8 cellular contexts compared by ENCODE assay signal in the genomic region with DNA sequence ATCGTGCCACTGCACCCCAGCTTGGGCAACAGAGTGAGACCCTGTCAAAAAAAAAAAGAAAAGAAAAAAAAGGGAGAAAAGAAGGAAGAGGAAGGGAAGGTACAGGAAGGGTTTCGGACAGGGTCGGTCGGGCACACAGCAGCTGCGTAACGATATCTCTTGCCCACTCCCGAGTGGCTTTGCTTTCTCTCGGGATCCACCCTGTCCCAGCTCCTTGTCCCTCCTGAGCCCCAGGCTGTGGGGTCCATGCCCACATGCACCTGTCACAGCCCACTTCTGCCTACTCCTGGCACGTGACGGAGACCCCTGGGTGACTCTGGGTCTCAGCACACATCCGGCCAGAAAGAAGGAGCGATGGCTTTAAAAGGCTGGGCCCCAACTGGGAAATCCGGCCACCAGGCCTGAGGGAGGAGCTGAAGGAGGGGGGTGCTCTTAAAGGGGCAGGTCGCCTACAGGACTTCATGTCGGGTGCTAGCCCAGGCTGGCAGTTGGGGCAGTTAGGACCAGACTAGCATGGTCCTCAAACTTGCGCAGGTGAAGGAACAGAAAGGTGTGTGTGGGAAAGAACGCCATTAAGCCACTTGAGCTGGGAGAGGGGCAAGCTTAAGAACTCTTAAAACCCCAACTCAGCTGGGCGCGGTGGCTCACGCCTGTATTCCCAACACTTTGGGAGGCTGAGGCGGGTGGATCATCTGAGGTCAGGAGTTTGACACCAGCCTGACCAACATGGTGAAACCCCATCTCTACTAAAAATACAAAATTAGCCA. TPM values are rescaled to one million over a fixed set of nuclear protein-coding genes. Genes with fewer than 3 reads are reported as not detected.
DNase-seq lines count a peak whose midpoint lies in the region; ATAC-seq and TF ChIP-seq lines count a peak whose summit lies in the region.

A gene with protein sequence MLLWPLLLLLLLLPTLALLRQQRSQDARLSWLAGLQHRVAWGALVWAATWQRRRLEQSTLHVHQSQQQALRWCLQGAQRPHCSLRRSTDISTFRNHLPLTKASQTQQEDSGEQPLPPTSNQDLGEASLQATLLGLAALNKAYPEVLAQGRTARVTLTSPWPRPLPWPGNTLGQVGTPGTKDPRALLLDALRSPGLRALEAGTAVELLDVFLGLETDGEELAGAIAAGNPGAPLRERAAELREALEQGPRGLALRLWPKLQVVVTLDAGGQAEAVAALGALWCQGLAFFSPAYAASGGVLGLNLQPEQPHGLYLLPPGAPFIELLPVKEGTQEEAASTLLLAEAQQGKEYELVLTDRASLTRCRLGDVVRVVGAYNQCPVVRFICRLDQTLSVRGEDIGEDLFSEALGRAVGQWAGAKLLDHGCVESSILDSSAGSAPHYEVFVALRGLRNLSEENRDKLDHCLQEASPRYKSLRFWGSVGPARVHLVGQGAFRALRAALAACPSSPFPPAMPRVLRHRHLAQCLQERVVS (minus strand): TSS at position 362 of the 767 bp plus-strand sequence. CDS start 913 bp downstream, outside the sequence.

- RAD21 ChIA-PET in HCT116 (lab: Charles Lee; ENCODE audit: low non-redundant PET in 1 of 2, low total read pairs in 2 of 2, uncharacterized antibody in 2 of 2, unreplicated experiment in 2 of 2) = interaction anchor here in 1 of 2 experiments (0.6 kb wide), 1 partner anchor 177 kb away, joined by 3 read pairs; a partner anchor contains a TSS

- no peak for TF ChIP-seq CTCF in HCT116 (IDR thresholded peaks at IDR 0.05 in 2 of 3, conservative IDR thresholded peaks at IDR 0.05 in 1 of 3; ENCODE audit: borderline replicate concordance in 1 of 3, insufficient read depth in 1 of 3, low read depth in 2 of 3, low read length in 2 of 3)
- peak in 2 of 4 experiments; percentile 24 to 38 for TF ChIP-seq CTCF in prostate gland (IDR thresholded peaks at IDR 0.05)
- no peak for TF ChIP-seq CTCF in upper lobe of right lung (IDR thresholded peaks at IDR 0.05)

- peak within 1 kb of the TSS; percentile 85 for H2AFZ ChIP-seq in HCT116 (ENCODE audit: low read depth, low read length, poor library complexity, severe bottlenecking)

- H3K36me3 ChIP-seq in HCT116 (ENCODE audit: control insufficient read depth in 1 of 2, insufficient read depth in 2 of 2, low read length in 2 of 2) = no peaks in the 10 kb centered on the region
- no peaks in the 10 kb centered on the region for H3K36me3 ChIP-seq in prostate gland
- H3K36me3 ChIP-seq in upper lobe of right lung = no peaks in the 10 kb centered on the region

- WGBS in adipose tissue, 3 donors = 19 to 21% (median 20%) methylated on average over 21 of the region's 21 CpGs
- WGBS in prostate gland = 23% methylated on average over 21 of the region's 21 CpGs

- H3K9ac ChIP-seq in HCT116 (ENCODE audit: low read length) = peak within 1 kb of the TSS; percentile 73

- H3K4me1 ChIP-seq in HCT116 (ENCODE audit: control insufficient read depth in 1 of 2, insufficient read depth in 2 of 2, low read length in 2 of 2) (peaks cover 8 to 15% of the 10 kb centered on the region in 2 experiments; a peak in 3 of 4 replicates), prostate gland (replicated peaks) (no peaks in the 10 kb centered on the region), upper lobe of right lung (peaks cover 15% of the 10 kb centered on the region)

- H4K20me1 ChIP-seq in HCT116 (ENCODE audit: insufficient read depth) = no peaks in the 10 kb centered on the region

- DNase-seq in GF-D8 (lab: John Stamatoyannopoulos, UW) = peak; percentile 70
- DNase-seq in HCT116 (ENCODE audit: low read depth, low spot score) = peak; percentile 60
- DNase-seq in NCI-H1092 treated with DMSO at 0.1 percent for 48 hours (lab: John Stamatoyannopoulos, UW) = peak; percentile 81
- peak; percentile 86 for DNase-seq in SW480 (ENCODE audit: low spot score)
- DNase-seq in left cardiac atrium = peak; percentile 87
- DNase-seq in prostate gland (ENCODE audit: low spot score) = peak; percentile 84
- peak; percentile 88 for DNase-seq in upper lobe of right lung

- H3K4me3 ChIP-seq in HCT116 (replicated peaks in 1 of 2; ENCODE audit: low read depth in 1 of 2, low read length in 2 of 2) (peak within 1 kb of the TSS; percentile 73 to 96), prostate gland (peak within 1 kb of the TSS; percentile 50 to 77), upper lobe of right lung (peak within 1 kb of the TSS; percentile 92)

- CTCF ChIA-PET in HCT116 (lab: Charles Lee) = interaction anchor here (0.8 to 1.9 kb wide), 4 partner anchors 9 to 28 kb away, joined by 3 to 9 read pairs (median 4); a partner anchor contains a TSS

- BruUV-seq in HCT116 (replicated peaks; lab: Mats Ljungman, UMichigan) = no TSS peak

- no peaks in the 10 kb centered on the region for H3K9me3 ChIP-seq in HCT116 (ENCODE audit: control insufficient read depth in 1 of 2, insufficient read depth in 1 of 2, low read depth in 1 of 2, low read length in 2 of 2)
- H3K9me3 ChIP-seq in prostate gland = no peaks in the 10 kb centered on the region
- H3K9me3 ChIP-seq in upper lobe of right lung = no peaks in the 10 kb centered on the region

- intact Hi-C loops in HCT116 (cut with micrococcal nuclease) = no loop called here
- intact Hi-C loops in left cardiac atrium (cut with DNase I) = no loop called here
- intact Hi-C loops in prostate gland (cut with DNase I) = no loop called here
- intact Hi-C loops in upper lobe of right lung (cut with DNase I) = no loop called here

- H3K27me3 ChIP-seq in HCT116 (ENCODE audit: insufficient read depth, low read length) (no peaks in the 10 kb centered on the region), prostate gland (replicated peaks; ENCODE audit: insufficient read depth) (no peaks in the 10 kb centered on the region), upper lobe of right lung (no peaks in the 10 kb centered on the region)

- POLR2A ChIA-PET in HCT116 (lab: Charles Lee) = interaction anchor here (0.9 kb wide), 1 partner anchor 44 kb away, joined by 3 read pairs; no protein-coding TSS in a partner anchor

- ATAC-seq in HCT116 (peak; percentile 97), left cardiac atrium (peak; percentile 95 to 97), upper lobe of right lung (peak; percentile 96)

- TF ChIP-seq RAD21 in HCT116 (IDR thresholded peaks at IDR 0.05; ENCODE audit: low read depth) = no peak

- H3K4me2 ChIP-seq in HCT116 (ENCODE audit: low read length) = peak within 1 kb of the TSS; percentile 91

- peak; percentile 22 for TF ChIP-seq POLR2A in HCT116 (IDR thresholded peaks at IDR 0.05; ENCODE audit: borderline replicate concordance, extremely low read depth, insufficient read depth, insufficient read length)
- TF ChIP-seq POLR2A in prostate gland (IDR thresholded peaks at IDR 0.05) = peak; percentile 19

- no peaks in the 10 kb centered on the region for H3K9me2 ChIP-seq in HCT116 (ENCODE audit: insufficient read depth)

- H3K27ac ChIP-seq in HCT116 (ENCODE audit: low read depth, low read length) (peak within 1 kb of the TSS; percentile 32; the same call in 1 of the 2 replicates), adipose tissue (ENCODE audit: low read depth, low read length) (no peak within 1 kb of the TSS), prostate gland (peak within 1 kb of the TSS; percentile 67 to 79), upper lobe of right lung (peak within 1 kb of the TSS; percentile 96)

- no peaks in the 10 kb centered on the region for H3K79me2 ChIP-seq in HCT116 (ENCODE audit: insufficient read depth, low read length)

TF ChIP-seq in HCT116, 20 proteins besides CTCF, POLR2A, EP300 and RAD21 (continues in another document):
- peak; percentile 99 for TF ChIP-seq SP1 (IDR thresholded peaks at IDR 0.05; ENCODE audit: low read depth)
- TF ChIP-seq SIN3A (IDR thresholded peaks at IDR 0.05; ENCODE audit: low read depth) = no peak
- TF ChIP-seq, protein P1, sequence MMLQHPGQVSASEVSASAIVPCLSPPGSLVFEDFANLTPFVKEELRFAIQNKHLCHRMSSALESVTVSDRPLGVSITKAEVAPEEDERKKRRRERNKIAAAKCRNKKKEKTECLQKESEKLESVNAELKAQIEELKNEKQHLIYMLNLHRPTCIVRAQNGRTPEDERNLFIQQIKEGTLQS (IDR thresholded peaks at IDR 0.05) = no peak
- TF ChIP-seq, protein P2, sequence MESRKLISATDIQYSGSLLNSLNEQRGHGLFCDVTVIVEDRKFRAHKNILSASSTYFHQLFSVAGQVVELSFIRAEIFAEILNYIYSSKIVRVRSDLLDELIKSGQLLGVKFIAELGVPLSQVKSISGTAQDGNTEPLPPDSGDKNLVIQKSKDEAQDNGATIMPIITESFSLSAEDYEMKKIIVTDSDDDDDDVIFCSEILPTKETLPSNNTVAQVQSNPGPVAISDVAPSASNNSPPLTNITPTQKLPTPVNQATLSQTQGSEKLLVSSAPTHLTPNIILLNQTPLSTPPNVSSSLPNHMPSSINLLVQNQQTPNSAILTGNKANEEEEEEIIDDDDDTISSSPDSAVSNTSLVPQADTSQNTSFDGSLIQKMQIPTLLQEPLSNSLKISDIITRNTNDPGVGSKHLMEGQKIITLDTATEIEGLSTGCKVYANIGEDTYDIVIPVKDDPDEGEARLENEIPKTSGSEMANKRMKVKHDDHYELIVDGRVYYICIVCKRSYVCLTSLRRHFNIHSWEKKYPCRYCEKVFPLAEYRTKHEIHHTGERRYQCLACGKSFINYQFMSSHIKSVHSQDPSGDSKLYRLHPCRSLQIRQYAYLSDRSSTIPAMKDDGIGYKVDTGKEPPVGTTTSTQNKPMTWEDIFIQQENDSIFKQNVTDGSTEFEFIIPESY (IDR thresholded peaks at IDR 0.05; ENCODE audit: extremely low read depth, insufficient replicate concordance, low read length) = no peak
- no peak; the same call in 1 of the 2 replicates for TF ChIP-seq ELF1 (IDR thresholded peaks at IDR 0.05; ENCODE audit: borderline replicate concordance, low read depth)
- TF ChIP-seq JUND (IDR thresholded peaks at IDR 0.05) = no peak
- TF ChIP-seq, protein P3, sequence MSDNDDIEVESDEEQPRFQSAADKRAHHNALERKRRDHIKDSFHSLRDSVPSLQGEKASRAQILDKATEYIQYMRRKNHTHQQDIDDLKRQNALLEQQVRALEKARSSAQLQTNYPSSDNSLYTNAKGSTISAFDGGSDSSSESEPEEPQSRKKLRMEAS (IDR thresholded peaks at IDR 0.05) = peak; percentile 99
- no peak for TF ChIP-seq SRF (IDR thresholded peaks at IDR 0.05; ENCODE audit: low read depth)
- TF ChIP-seq ZFX (IDR thresholded peaks at IDR 0.05) = no peak
- peak; percentile 68 for TF ChIP-seq POLR2AphosphoS5 (IDR thresholded peaks at IDR 0.05; ENCODE audit: low read depth, low read length)

RNA-seq across cellular contexts. Expression of the gene that starts here (rescaled TPM):
- total RNA-seq in HCT116 (2021; ENCODE audit: unreplicated experiment) (13.2 TPM), left cardiac atrium (10 to 100 TPM; 10.4 to 11.7 TPM), prostate gland (100 to 1,000 TPM in 1 of 2 donors, 10 to 100 TPM in 1; 45.3 to 106 TPM), upper lobe of right lung (30.9 TPM)
- 12.7 and 14.8 TPM in 2 replicates for polyA plus RNA-seq in HCT116 (2012)
- polyA plus RNA-seq in adipose tissue = 10 to 100 TPM; 16.5 to 20.3 (median 19.4) TPM
